ENCODE assay signal across 1 cellular context in genomic region chr6:10577112-10577511, GRCh38.
TF ChIP-seq lines count a peak whose summit lies in the region.

No MANE protein-coding gene starts in this region.

TF ChIP-seq in GM23338, 12 proteins besides CTCF, POLR2A, EP300 and RAD21 (continued from another document):
- TF ChIP-seq ZNF462 (CRISPR knock-in tag; IDR thresholded peaks at IDR 0.05) (no peak), POLR2AphosphoS5 (IDR thresholded peaks at IDR 0.05; ENCODE audit: low read depth) (no peak), REST (IDR thresholded peaks at IDR 0.05; ENCODE audit: unreplicated experiment) (no peak), JUNB (IDR thresholded peaks at IDR 0.05; ENCODE audit: unreplicated experiment) (no peak), ETS1 (IDR thresholded peaks at IDR 0.05) (no peak)
